In the genomic region with DNA sequence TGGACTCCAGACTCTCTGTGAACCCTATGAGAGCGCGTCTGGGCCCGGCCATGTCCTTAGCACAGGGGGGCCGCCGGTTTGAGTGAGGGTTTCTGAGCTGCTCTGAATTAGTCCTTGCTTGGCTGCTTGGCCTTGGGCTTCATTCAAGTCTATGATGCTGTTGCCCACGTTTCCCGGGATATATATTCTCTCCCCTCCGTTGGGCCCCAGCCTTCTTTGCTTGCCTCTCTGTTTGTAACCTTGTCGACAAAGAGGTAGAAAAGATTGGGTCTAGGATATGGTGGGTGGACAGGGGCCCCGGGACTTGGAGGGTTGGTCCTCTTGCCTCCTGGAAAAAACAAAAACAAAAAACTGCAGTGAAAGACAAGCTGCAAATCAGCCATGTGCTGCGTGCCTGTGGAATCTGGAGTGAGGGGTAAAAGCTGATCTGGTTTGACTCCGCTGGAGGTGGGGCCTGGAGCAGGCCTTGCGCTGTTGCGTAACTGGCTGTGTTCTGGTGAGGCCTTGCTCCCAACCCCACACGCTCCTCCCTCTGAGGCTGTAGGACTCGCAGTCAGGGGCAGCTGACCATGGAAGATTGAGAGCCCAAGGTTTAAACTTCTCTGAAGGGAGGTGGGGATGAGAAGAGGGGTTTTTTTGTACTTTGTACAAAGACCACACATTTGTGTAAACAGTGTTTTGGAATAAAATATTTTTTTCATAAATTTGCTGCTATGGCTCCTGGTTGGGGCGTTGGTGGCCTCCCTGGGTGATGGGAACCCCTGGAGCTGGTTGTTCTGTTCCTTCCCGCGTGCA, we compare ENCODE assay signal across 9 cellular contexts. TPM values are rescaled to one million over a fixed set of nuclear protein-coding genes. Genes with fewer than 3 reads are reported as not detected.
DNase-seq lines count a peak whose midpoint lies in the region; ATAC-seq and TF ChIP-seq lines count a peak whose summit lies in the region.
"Had no signal": no experiment of that assay in that cellular context is flagged by ENCODE, and none has a peak within 500 bp of the region (broad histone marks: within the 10 kb centered on the region; RNA-seq: fewer than 3 reads in every experiment).

No MANE protein-coding gene starts in this region.

- H3K27ac ChIP-seq in right lobe of liver (peak overlapping the region; percentile 29 to 68 (median 43)), substantia nigra (ENCODE audit: low read depth, low read length, poor library complexity, severe bottlenecking) (peak overlapping the region; percentile 66)
- H3K27ac ChIP-seq: VCaP had no signal

- no peak overlapping the region for H3K4me3 ChIP-seq in right lobe of liver

- TF ChIP-seq CTCF in right lobe of liver (IDR thresholded peaks at IDR 0.05) = no peak

- peaks cover 0 to 25% (median 10%) of the 10 kb centered on the region in 4 donors for H3K4me1 ChIP-seq in right lobe of liver

- DNase-seq in GOT3 (lab: John Stamatoyannopoulos, UW) (peak; percentile 23), NOMO-1 treated with dmso at 0.1 percent for 144 hours (lab: John Stamatoyannopoulos, UW; ENCODE audit: unreplicated experiment) (peak; percentile 89), dedifferentiated amniotic fluid mesenchymal stem cell (ENCODE audit: extremely low spot score) (peak; percentile 83), right lobe of liver (peak; percentile 89 to 95 (median 95)), substantia nigra (lab: John Stamatoyannopoulos, UW) (peak in 37 of 49 donors; percentile 11 to 76 (median 50)), A172 (ENCODE audit: low spot score) (no peak), NAMALWA (ENCODE audit: low spot score) (no peak), foreskin melanocyte (no peak)

- no peaks in the 10 kb centered on the region for H3K9me3 ChIP-seq in right lobe of liver

- H3K27me3 ChIP-seq in right lobe of liver = no peaks in the 10 kb centered on the region

- peaks cover 0 to 30% (median 9%) of the 10 kb centered on the region in 4 donors for H3K36me3 ChIP-seq in right lobe of liver

- 24% methylated on average over 14 of the region's 19 CpGs for WGBS in right lobe of liver (ENCODE audit: insufficient coverage, low coverage, low lambda C conversion rate, missing lambda C conversion rate)

- intact Hi-C loops in right lobe of liver (cut with DNase I) = loop anchor here in 1 of 2 donors (10.0 kb wide), 1 partner anchor 93 kb away; no protein-coding TSS in a partner anchor

- peak; percentile 82 to 90 (median 89) for ATAC-seq in right lobe of liver

- TF ChIP-seq POLR2A in right lobe of liver (IDR thresholded peaks at IDR 0.05) = peak; percentile 18

RNA-seq across cellular contexts. Expression of a gene that starts 23.1 kb away (rescaled TPM):
- 10 to 100 TPM in 1 of 6 experiments, 1 to 10 TPM in 5; 4.8 to 11.5 (median 7.7) TPM for total RNA-seq in right lobe of liver
- 5.0 and 5.5 TPM in 2 replicates for total RNA-seq in A172 (2014; rRNA removed; shearing (Covaris generic))

RNA-seq across cellular contexts. Expression of a gene that starts 35.2 kb away (rescaled TPM):
- 10 to 100 TPM; 21.2 to 29.0 (median 26.7) TPM for total RNA-seq in right lobe of liver
- 23.4 and 30.9 TPM in 2 replicates for total RNA-seq in A172 (2014; rRNA removed; shearing (Covaris generic))

Comparison
In these comparisons a context has a peak if more than half of its experiments do, and no peak if none do; other contexts are left out.
1. DNase-seq: peak in GOT3 (single experiment), NOMO-1 treated with dmso at 0.1 percent for 144 hours (single experiment), dedifferentiated amniotic fluid mesenchymal stem cell (single experiment), right lobe of liver (3 of 3) and substantia nigra (37 of 49); none in A172 (single experiment), NAMALWA (single experiment) and foreskin melanocyte (single experiment).